ENCODE assay signal across 2 cellular contexts in the genomic region with DNA sequence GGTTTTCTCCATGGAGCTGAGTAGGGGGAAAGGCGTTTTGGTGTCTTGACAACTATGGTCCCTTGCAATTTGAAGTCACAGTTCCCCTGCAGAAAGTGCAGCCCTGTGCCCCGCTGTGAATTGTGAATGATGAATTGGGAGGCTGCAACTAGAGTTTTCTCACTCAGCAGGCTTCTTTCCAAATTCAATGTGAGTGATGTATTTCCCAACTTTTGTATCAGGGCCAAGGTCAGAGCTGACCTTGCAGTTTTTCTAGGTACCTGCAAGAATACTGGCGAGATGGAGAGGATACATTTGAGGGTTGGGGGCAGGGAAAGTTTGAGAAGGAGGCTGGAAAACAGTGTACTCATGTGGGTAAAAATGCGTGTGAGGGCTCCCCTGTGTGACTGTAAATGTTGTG.
A peak's percentile ranks its signal among the peaks of the same experiment; 100 is the strongest.
TF ChIP-seq lines count a peak whose summit lies in the region.

No MANE protein-coding gene starts in this region.

TF ChIP-seq in H1, 55 proteins besides CTCF, POLR2A, EP300 and RAD21:
- TF ChIP-seq BRCA1 (IDR thresholded peaks at IDR 0.05; ENCODE audit: low read depth, low read length) (no peak), TAF1 (IDR thresholded peaks at IDR 0.05; ENCODE audit: low read depth, low read length) (no peak), FOSL1 (IDR thresholded peaks at IDR 0.05; ENCODE audit: insufficient read depth, low read depth, low read length) (no peak), NANOG (IDR thresholded peaks at IDR 0.05; ENCODE audit: insufficient read depth, low read depth, low read length, poor library complexity, severe bottlenecking) (no peak), RXRA (IDR thresholded peaks at IDR 0.05; ENCODE audit: insufficient read depth, low read depth, low read length) (no peak), SP4 (IDR thresholded peaks at IDR 0.05; ENCODE audit: low read length) (no peak), GTF2F1 (IDR thresholded peaks at IDR 0.05; ENCODE audit: borderline replicate concordance, low read depth, low read length) (no peak), SUZ12 (IDR thresholded peaks at IDR 0.05; ENCODE audit: low read length) (no peak), YY1 (IDR thresholded peaks at IDR 0.05; ENCODE audit: low read depth, low read length) (no peak), TAF7 (optimal IDR thresholded peaks at IDR 0.05; ENCODE audit: borderline replicate concordance, low read depth, low read length) (no peak), CBX5 (IDR thresholded peaks at IDR 0.05; ENCODE audit: low read depth, low read length) (no peak)

TF ChIP-seq in HepG2, 621 proteins besides CTCF, POLR2A, EP300 and RAD21:
- TF ChIP-seq MAFF (IDR thresholded peaks at IDR 0.05; ENCODE audit: low read depth, low read length) (0 out of 2 replicates have a peak, but pooled peaks have one; percentile 22), RARG (CRISPR knock-in tag; IDR thresholded peaks at IDR 0.05; ENCODE audit: low read depth) (no peak), MAFK (conservative IDR thresholded peaks at IDR 0.05 in 1 of 2, IDR thresholded peaks at IDR 0.05 in 1 of 2; ENCODE audit: low read length in 2 of 2) (peak in 1 of 2 experiments; percentile 53; a peak in 2 of 4 replicates), ZNF501 (CRISPR knock-in tag; IDR thresholded peaks at IDR 0.05) (no peak)
TF ChIP-seq in HepG2: peak in this region for 2.
